ENCODE assay signal across 8 cellular contexts in genomic region chr2:233443511-233444183, GRCh38.
DNase-seq lines count a peak whose midpoint lies in the region; ATAC-seq and TF ChIP-seq lines count a peak whose summit lies in the region.

No MANE protein-coding gene starts in this region.

- H3K4me1 Mint-ChIP-seq in T-helper 17 cell = peaks cover 24% of the 10 kb centered on the region
- peaks cover 10% of the 10 kb centered on the region for H3K4me1 Mint-ChIP-seq in activated naive CD8-positive, alpha-beta T cell treated with anti-CD3 and anti-CD28 coated beads, Interleukin-2, amount 50 U/mL, for 24 hours

- intact Hi-C loops in heart right ventricle (cut with DNase I) = loop anchor here (1.0 to 10.0 kb wide), 13 partner anchors 36 to 159 kb away; partner anchors contain the start of gene DGKD (in 6 of the 10)

- TF ChIP-seq CTCF in heart right ventricle (IDR thresholded peaks at IDR 0.05) = peak; percentile 61 to 89 (median 82)

- WGBS in heart right ventricle, 2 donors = 56 to 60% methylated on average over 18 of the region's 18 CpGs

- peak; percentile 51 for ATAC-seq in GM18511 (IDR thresholded peaks at IDR 0.05; ENCODE audit: unreplicated experiment)
- ATAC-seq in T-helper 17 cell = peak; percentile 93
- ATAC-seq in activated naive CD8-positive, alpha-beta T cell treated with anti-CD3 and anti-CD28 coated beads, Interleukin-2, amount 50 U/mL, for 24 hours = peak; percentile 77
- ATAC-seq in heart right ventricle = peak in 7 of 8 donors; percentile 54 to 80 (median 63)
- ATAC-seq in GM18502 (IDR thresholded peaks at IDR 0.05; ENCODE audit: poor library complexity, unreplicated experiment) = no peak

- DNase-seq in A172 (ENCODE audit: low spot score) (peak; percentile 85), NCI-H1105 (lab: John Stamatoyannopoulos, UW) (peak; percentile 35), T-helper 17 cell (peak; percentile 63 to 75 (median 66)), heart right ventricle (peak; percentile 78 to 84), renal cortical epithelial cell (ENCODE audit: low read depth) (peak; percentile 74)
- peak; percentile 83 for DNase-seq in activated naive CD8-positive, alpha-beta T cell treated with anti-CD3 and anti-CD28 coated beads, Interleukin-2, amount 50 U/mL, for 24 hours

- H3K27ac Mint-ChIP-seq in T-helper 17 cell = peak overlapping the region; percentile 78
- no peak overlapping the region for H3K27ac Mint-ChIP-seq in activated naive CD8-positive, alpha-beta T cell treated with anti-CD3 and anti-CD28 coated beads, Interleukin-2, amount 50 U/mL, for 24 hours

- peak overlapping the region in 1 of 10 donors; percentile 17 for H3K27ac ChIP-seq in heart right ventricle

- no peak overlapping the region for H3K4me3 ChIP-seq in heart right ventricle

- no peaks in the 10 kb centered on the region for H3K9me3 ChIP-seq in T-helper 17 cell (ENCODE audit: control insufficient read depth, low read length, poor library complexity, severe bottlenecking)
- no peaks in the 10 kb centered on the region for H3K9me3 ChIP-seq in heart right ventricle

- H3K36me3 ChIP-seq in heart right ventricle = peaks cover 0 to 98% (median 40%) of the 10 kb centered on the region in 9 donors

- H3K4me3 Mint-ChIP-seq in T-helper 17 cell = no peak overlapping the region
- no peak overlapping the region for H3K4me3 Mint-ChIP-seq in activated naive CD8-positive, alpha-beta T cell treated with anti-CD3 and anti-CD28 coated beads, Interleukin-2, amount 50 U/mL, for 24 hours

- H3K36me3 Mint-ChIP-seq in T-helper 17 cell (ENCODE audit: low read depth) = peaks cover 11% of the 10 kb centered on the region
- H3K36me3 Mint-ChIP-seq in activated naive CD8-positive, alpha-beta T cell treated with anti-CD3 and anti-CD28 coated beads, Interleukin-2, amount 50 U/mL, for 24 hours (ENCODE audit: low read depth) = peaks cover 38% of the 10 kb centered on the region

- H3K27me3 ChIP-seq in heart right ventricle = no peaks in the 10 kb centered on the region

- no peaks in the 10 kb centered on the region for H3K9me3 Mint-ChIP-seq in activated naive CD8-positive, alpha-beta T cell treated with anti-CD3 and anti-CD28 coated beads, Interleukin-2, amount 50 U/mL, for 24 hours

- peaks cover 0 to 38% (median 12%) of the 10 kb centered on the region in 9 donors for H3K4me1 ChIP-seq in heart right ventricle

- no peaks in the 10 kb centered on the region for H3K27me3 Mint-ChIP-seq in T-helper 17 cell
- H3K27me3 Mint-ChIP-seq in activated naive CD8-positive, alpha-beta T cell treated with anti-CD3 and anti-CD28 coated beads, Interleukin-2, amount 50 U/mL, for 24 hours = no peaks in the 10 kb centered on the region

Comparison
In these comparisons a context has a peak if more than half of its experiments do, and no peak if none do; other contexts are left out.
1. DNase-seq: peak in every context shown above with its lines; median percentile 85 in A172; 83 in activated naive CD8-positive, alpha-beta T cell treated with anti-CD3 and anti-CD28 coated beads, Interleukin-2, amount 50 U/mL, for 24 hours; 81 in heart right ventricle; 74 in renal cortical epithelial cell; 66 in T-helper 17 cell; 35 in NCI-H1105.